Comparison of ENCODE assay signal across 8 cellular contexts in genomic region chr12:112418248-112418595, GRCh38. TPM values are rescaled to one million over a fixed set of nuclear protein-coding genes. Genes with fewer than 3 reads are reported as not detected.
DNase-seq lines count a peak whose midpoint lies in the region; ATAC-seq and TF ChIP-seq lines count a peak whose summit lies in the region.

No MANE protein-coding gene starts in this region.

- H3K9ac ChIP-seq in iPS-15b (ENCODE audit: low read depth, low read length): peak overlapping the region; percentile 95
- peak overlapping the region in 4 of 5 donors; percentile 79 to 100 (median 90) for H3K9ac ChIP-seq in subcutaneous abdominal adipose tissue (ENCODE audit: low read length in 5 of 5)

- no peaks in the 10 kb centered on the region for H3K36me3 ChIP-seq in iPS-15b (ENCODE audit: control insufficient read depth, insufficient read depth, low read length)
- H3K36me3 ChIP-seq in subcutaneous abdominal adipose tissue (ENCODE audit: control insufficient read depth in 5 of 5, insufficient read depth in 5 of 5, low read length in 5 of 5): no peaks in the 10 kb centered on the region

- CTCF ChIA-PET in activated CD8-positive, alpha-beta T cell treated with anti-CD3 and anti-CD28 coated beads for 36 hours (lab: Charles Lee): no interaction called here

- POLR2A ChIA-PET in activated CD8-positive, alpha-beta T cell treated with anti-CD3 and anti-CD28 coated beads for 36 hours (lab: Charles Lee): interaction anchor here (0.6 to 1.7 kb wide), 7 partner anchors 12 to 576 kb away, joined by 3 to 5 read pairs (median 3); no protein-coding TSS in a partner anchor

- peaks cover 33% of the 10 kb centered on the region for H3K4me1 Mint-ChIP-seq in T-helper 2 cell treated with Interferon-gamma antibody and Interleukin-4, amounts not matched to agents 5 μg/mL and 100 μg/mL, for 36 hours (ENCODE audit: low read depth)
- H3K4me1 Mint-ChIP-seq in activated CD8-positive, alpha-beta T cell treated with anti-CD3 and anti-CD28 coated beads for 36 hours (ENCODE audit: low read depth): peaks cover 40% of the 10 kb centered on the region

- H3K4me1 ChIP-seq in iPS-15b (ENCODE audit: control insufficient read depth, insufficient read depth, low read length) (peaks cover 4% of the 10 kb centered on the region), subcutaneous abdominal adipose tissue (ENCODE audit: control insufficient read depth in 5 of 5, insufficient read depth in 5 of 5, low read length in 5 of 5) (peaks cover 0 to 40% (median 33%) of the 10 kb centered on the region in 5 donors)

- H3K4me3 ChIP-seq in iPS-15b (ENCODE audit: low read depth, low read length) (peak overlapping the region; percentile 78), subcutaneous abdominal adipose tissue (ENCODE audit: low read depth in 1 of 5, low read length in 5 of 5) (peak overlapping the region; percentile 78 to 95 (median 95))

- intact Hi-C loops in activated CD8-positive, alpha-beta T cell treated with anti-CD3 and anti-CD28 coated beads for 36 hours (cut with micrococcal nuclease): no loop called here

- H3K27me3 Mint-ChIP-seq in T-helper 2 cell treated with Interferon-gamma antibody and Interleukin-4, amounts not matched to agents 5 μg/mL and 100 μg/mL, for 36 hours (ENCODE audit: low read depth): no peaks in the 10 kb centered on the region
- no peaks in the 10 kb centered on the region for H3K27me3 Mint-ChIP-seq in activated CD8-positive, alpha-beta T cell treated with anti-CD3 and anti-CD28 coated beads for 36 hours

- H3K27ac ChIP-seq in subcutaneous abdominal adipose tissue (ENCODE audit: low read depth, low read length): peak overlapping the region; percentile 95

- no peaks in the 10 kb centered on the region for H3K9me3 ChIP-seq in iPS-15b (ENCODE audit: control insufficient read depth, insufficient read depth, low read length)
- H3K9me3 ChIP-seq in subcutaneous abdominal adipose tissue (ENCODE audit: control insufficient read depth in 5 of 5, low read length in 5 of 5): no peaks in the 10 kb centered on the region

- no peaks in the 10 kb centered on the region for H3K9me3 Mint-ChIP-seq in T-helper 2 cell treated with Interferon-gamma antibody and Interleukin-4, amounts not matched to agents 5 μg/mL and 100 μg/mL, for 36 hours
- no peaks in the 10 kb centered on the region for H3K9me3 Mint-ChIP-seq in activated CD8-positive, alpha-beta T cell treated with anti-CD3 and anti-CD28 coated beads for 36 hours

- no peaks in the 10 kb centered on the region for H3K27me3 ChIP-seq in iPS-15b (ENCODE audit: control insufficient read depth, insufficient read depth, low read length)
- H3K27me3 ChIP-seq in subcutaneous abdominal adipose tissue (ENCODE audit: control insufficient read depth in 5 of 5, insufficient read depth in 4 of 5, low read length in 5 of 5): no peaks in the 10 kb centered on the region

- H3K27ac Mint-ChIP-seq in T-helper 2 cell treated with Interferon-gamma antibody and Interleukin-4, amounts not matched to agents 5 μg/mL and 100 μg/mL, for 36 hours: peak overlapping the region; percentile 98
- H3K27ac Mint-ChIP-seq in activated CD8-positive, alpha-beta T cell treated with anti-CD3 and anti-CD28 coated beads for 36 hours: peak overlapping the region; percentile 96

- DNase-seq in T-helper 2 cell treated with Interferon-gamma antibody and Interleukin-4, amounts not matched to agents 5 μg/mL and 100 μg/mL, for 36 hours (ENCODE audit: low spot score): no peak
- DNase-seq in T-helper 2 cell (no peak), NCI-H510A treated with DMSO at 0.1 percent for 48 hours (lab: John Stamatoyannopoulos, UW) (no peak), amygdala (lab: John Stamatoyannopoulos, UW) (no peak)
- peak; percentile 27 for DNase-seq in activated CD8-positive, alpha-beta T cell treated with anti-CD3 and anti-CD28 coated beads for 36 hours
- no peak for DNase-seq in stimulated activated CD4-positive, alpha-beta T cell treated with anti-CD3 and anti-CD28 coated beads, Interleukin-1b, Interleukin-23, amount 100 ng/mL, for 48 hours

- peaks cover 9% of the 10 kb centered on the region for H3K36me3 Mint-ChIP-seq in T-helper 2 cell treated with Interferon-gamma antibody and Interleukin-4, amounts not matched to agents 5 μg/mL and 100 μg/mL, for 36 hours (ENCODE audit: low read depth)
- peaks cover 19% of the 10 kb centered on the region for H3K36me3 Mint-ChIP-seq in activated CD8-positive, alpha-beta T cell treated with anti-CD3 and anti-CD28 coated beads for 36 hours (ENCODE audit: low read depth)

- TF ChIP-seq CTCF in activated CD8-positive, alpha-beta T cell treated with anti-CD3 and anti-CD28 coated beads for 36 hours (IDR thresholded peaks at IDR 0.05): no peak

- H3K4me3 Mint-ChIP-seq in T-helper 2 cell treated with Interferon-gamma antibody and Interleukin-4, amounts not matched to agents 5 μg/mL and 100 μg/mL, for 36 hours: peak overlapping the region; percentile 97
- peak overlapping the region; percentile 97 for H3K4me3 Mint-ChIP-seq in activated CD8-positive, alpha-beta T cell treated with anti-CD3 and anti-CD28 coated beads for 36 hours

- ATAC-seq in activated CD8-positive, alpha-beta T cell treated with anti-CD3 and anti-CD28 coated beads for 36 hours: peak; percentile 1

RNA-seq across cellular contexts. Expression of gene PTPN11, which starts 0.5 kb away (rescaled TPM):
- 100 to 1,000 TPM; 131 to 142 TPM for total RNA-seq in activated CD8-positive, alpha-beta T cell treated with anti-CD3 and anti-CD28 coated beads for 36 hours

RNA-seq across cellular contexts. Expression of gene RPL6, which starts 8.8 kb away (rescaled TPM):
- total RNA-seq in activated CD8-positive, alpha-beta T cell treated with anti-CD3 and anti-CD28 coated beads for 36 hours: 1,000 to 10,000 TPM; 1,954 to 1,972 TPM

RNA-seq across cellular contexts. Expression of gene HECTD4, which starts 36.0 kb away (rescaled TPM):
- total RNA-seq in activated CD8-positive, alpha-beta T cell treated with anti-CD3 and anti-CD28 coated beads for 36 hours: 10 to 100 TPM; 18.2 to 22.6 TPM
